In the genomic region with DNA sequence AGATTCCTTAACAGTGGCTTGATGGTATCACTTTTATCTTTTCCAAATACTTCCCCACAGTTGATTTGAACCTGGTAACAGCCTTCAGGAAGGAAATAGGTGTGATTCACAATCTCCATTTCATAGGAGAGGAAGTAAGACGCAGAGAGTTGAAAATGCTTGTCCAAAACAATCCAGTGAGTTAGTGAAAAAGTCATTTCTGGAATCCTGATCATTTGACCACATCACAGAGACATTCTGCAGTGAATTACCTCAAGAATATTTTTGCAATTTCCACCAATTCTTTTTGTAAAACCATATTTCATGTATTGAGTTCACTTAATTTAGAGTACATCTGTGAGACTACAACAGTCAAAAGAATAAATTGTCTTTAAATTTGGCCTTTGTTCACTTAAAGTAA, we compare ENCODE assay signal across 15 cellular contexts.
DNase-seq lines count a peak whose midpoint lies in the region; ATAC-seq, FAIRE-seq and TF ChIP-seq lines count a peak whose summit lies in the region.
"Had no signal": no experiment of that assay in that cellular context is flagged by ENCODE, and none has a peak within 500 bp of the region (broad histone marks: within the 10 kb centered on the region; RNA-seq: fewer than 3 reads in every experiment).

No MANE protein-coding gene starts in this region.

- no peak for TF ChIP-seq CTCF in left ventricle myocardium inferior (IDR thresholded peaks at IDR 0.05; ENCODE audit: borderline replicate concordance)
- no peak for TF ChIP-seq CTCF in fibroblast of pulmonary artery (IDR thresholded peaks at IDR 0.05; ENCODE audit: low read length, missing control alignments)
- no peak for TF ChIP-seq CTCF in neural progenitor cell (IDR thresholded peaks at IDR 0.05)

- intact Hi-C loops in left ventricle myocardium inferior (cut with micrococcal nuclease) (no loop called here), left cardiac atrium (cut with DNase I) (no loop called here)

- H3K4me1 ChIP-seq in left ventricle myocardium inferior (peaks cover 15% of the 10 kb centered on the region), adipocyte (ENCODE audit: control insufficient read depth, insufficient read depth, low read length) (peaks cover under 1% of the 10 kb centered on the region), neural progenitor cell (peaks cover 12% of the 10 kb centered on the region)

- H3K9me3 Mint-ChIP-seq in neural progenitor cell, result peaks cover 2% of the 10 kb centered on the region

- ATAC-seq in left cardiac atrium, result no peak
- no peak for ATAC-seq in GM18868 (IDR thresholded peaks at IDR 0.05; ENCODE audit: unreplicated experiment)
- ATAC-seq: natural killer cell treated with Interleukin-12 subunit alpha and Interleukin-12 subunit beta and Interleukin-15 and Interleukin-18, amount 100 ng/mL, for 72 hours had no signal

- H3K27me3 ChIP-seq in left ventricle myocardium inferior (ENCODE audit: low read depth), result no peaks in the 10 kb centered on the region
- no peaks in the 10 kb centered on the region for H3K27me3 ChIP-seq in adipocyte (replicated peaks; ENCODE audit: control insufficient read depth, insufficient read depth, low read length)
- no peaks in the 10 kb centered on the region for H3K27me3 ChIP-seq in neural progenitor cell

- H3K9me3 ChIP-seq in left ventricle myocardium inferior (replicated peaks) (no peaks in the 10 kb centered on the region), adipocyte (ENCODE audit: control insufficient read depth, low read length) (no peaks in the 10 kb centered on the region), neural progenitor cell (ENCODE audit: low read depth) (no peaks in the 10 kb centered on the region)

- H3F3A ChIP-seq in neural progenitor cell (ENCODE audit: low read depth), result no peaks in the 10 kb centered on the region

- H4K20me1 ChIP-seq in neural progenitor cell (ENCODE audit: low read depth), result no peaks in the 10 kb centered on the region

- H3K27ac ChIP-seq in left ventricle myocardium inferior (replicated peaks) (peak overlapping the region; percentile 75), neural progenitor cell (no peak overlapping the region)

- H3K4me3 ChIP-seq in left ventricle myocardium inferior, result no peak overlapping the region
- H3K4me3 ChIP-seq in adipocyte (ENCODE audit: low read length), result no peak overlapping the region
- no peak overlapping the region for H3K4me3 ChIP-seq in fibroblast of pulmonary artery (replicated peaks; ENCODE audit: low read depth, low read length)
- no peak overlapping the region for H3K4me3 ChIP-seq in neural progenitor cell

- DNase-seq in left ventricle myocardium inferior, result no peak
- no peak for DNase-seq in left cardiac atrium
- DNase-seq in adipocyte (ENCODE audit: low read depth), result peak; percentile 79
- DNase-seq in fibroblast of pulmonary artery (ENCODE audit: low read depth), result peak; percentile 95
- DNase-seq in urothelium cell line (ENCODE audit: low spot score), result peak; percentile 37
- DNase-seq in neural progenitor cell (ENCODE audit: low spot score), result no peak
- DNase-seq in amniotic stem cell (lab: John Stamatoyannopoulos, UW), result no peak
- DNase-seq: activated CD4-positive, alpha-beta T cell treated with anti-CD3 and anti-CD28 coated beads for 1 hour; activated T-cell treated with anti-CD3 and anti-CD28 coated beads, Interleukin-2, amount 50 U/mL, for 48 hours; Kasumi-1; NCI-H2029; stimulated activated CD4-positive, alpha-beta T cell treated with anti-CD3 and anti-CD28 coated beads, Interleukin-12 subunit alpha, Interleukin-12 subunit beta, amount 100 ng/mL, for 4 hours had no signal

- FAIRE-seq in urothelium cell line (lab: Jason Lieb, UNC), result no peak
- FAIRE-seq: islet of Langerhans had no signal

- H3K9ac ChIP-seq in adipocyte (ENCODE audit: low read length) (no peak overlapping the region), neural progenitor cell (no peak overlapping the region)

- H3K4me3 Mint-ChIP-seq in neural progenitor cell, result no peak overlapping the region
- H3K4me3 Mint-ChIP-seq: natural killer cell treated with Interleukin-12 subunit alpha and Interleukin-12 subunit beta and Interleukin-15 and Interleukin-18, amount 100 ng/mL, for 72 hours had no signal

- no peaks in the 10 kb centered on the region for H3K79me2 ChIP-seq in neural progenitor cell (ENCODE audit: low read depth)

- no peak overlapping the region for H2AFZ ChIP-seq in neural progenitor cell (replicated peaks)

- H3K36me3 Mint-ChIP-seq in neural progenitor cell, result peaks cover 6% of the 10 kb centered on the region
- H3K36me3 Mint-ChIP-seq: natural killer cell treated with Interleukin-12 subunit alpha and Interleukin-12 subunit beta and Interleukin-15 and Interleukin-18, amount 100 ng/mL, for 72 hours had no signal

- H3K4me2 ChIP-seq in neural progenitor cell, result no peak overlapping the region

- peaks cover 21% of the 10 kb centered on the region for H3K4me1 Mint-ChIP-seq in neural progenitor cell

- no peaks in the 10 kb centered on the region for H3K27me3 Mint-ChIP-seq in neural progenitor cell (ENCODE audit: insufficient read depth, low read depth)
- H3K27me3 Mint-ChIP-seq: natural killer cell treated with Interleukin-12 subunit alpha and Interleukin-12 subunit beta and Interleukin-15 and Interleukin-18, amount 100 ng/mL, for 72 hours had no signal

- H3K36me3 ChIP-seq in left ventricle myocardium inferior (no peaks in the 10 kb centered on the region), adipocyte (ENCODE audit: control insufficient read depth, insufficient read depth, low read length, severe bottlenecking) (peaks cover 28% of the 10 kb centered on the region), neural progenitor cell (no peaks in the 10 kb centered on the region)

- H3K27ac Mint-ChIP-seq in neural progenitor cell, result no peak overlapping the region
- H3K27ac Mint-ChIP-seq: natural killer cell treated with Interleukin-12 subunit alpha and Interleukin-12 subunit beta and Interleukin-15 and Interleukin-18, amount 100 ng/mL, for 72 hours had no signal

Comparison
In these comparisons a context has a peak if more than half of its experiments do, and no peak if none do; other contexts are left out.
1. DNase-seq: peak in adipocyte (single experiment), fibroblast of pulmonary artery (single experiment) and urothelium cell line (single experiment); none in left ventricle myocardium inferior (single experiment), left cardiac atrium (single experiment), neural progenitor cell (single experiment) and amniotic stem cell (single experiment).